8 cellular contexts compared by ENCODE assay signal in the genomic region with DNA sequence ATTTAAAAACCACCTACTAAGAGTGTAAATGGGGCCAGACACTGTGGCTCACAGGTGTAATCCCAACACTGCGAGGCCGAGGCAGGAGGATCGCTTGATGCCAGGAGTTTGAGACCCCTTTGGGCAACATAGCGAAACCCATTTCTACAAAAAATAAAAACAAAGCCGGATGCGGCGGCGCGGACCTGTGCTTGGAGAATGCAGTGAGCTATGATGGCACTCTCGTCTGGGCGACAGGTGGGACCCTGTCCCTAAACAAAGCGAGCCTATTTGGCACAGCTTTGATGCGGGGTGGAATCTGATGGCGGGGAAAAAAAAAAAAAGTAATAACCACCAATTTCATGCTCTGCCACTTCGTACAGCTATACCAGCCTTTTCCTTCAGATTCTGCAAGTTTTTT. TPM values are rescaled to one million over a fixed set of nuclear protein-coding genes. Genes with fewer than 3 reads are reported as not detected.
DNase-seq lines count a peak whose midpoint lies in the region; TF ChIP-seq lines count a peak whose summit lies in the region.

No MANE protein-coding gene starts in this region.

- intact Hi-C loops in CD14-positive monocyte (cut with micrococcal nuclease) = loop anchor here (5.0 kb wide), 3 partner anchors 36 to 96 kb away; partner anchors contain the start of gene SOD2 (in 1 of the 2)

- peak overlapping the region; percentile 94 to 97 for H3K4me3 Mint-ChIP-seq in CD14-positive monocyte
- H3K4me3 Mint-ChIP-seq in nephron progenitor cell = peak overlapping the region; percentile 99

- peak overlapping the region in 6 of 7 donors; percentile 58 to 95 (median 86) for H3K27ac Mint-ChIP-seq in CD14-positive monocyte
- peak overlapping the region; percentile 83 for H3K27ac Mint-ChIP-seq in nephron progenitor cell

- peak overlapping the region; percentile 82 to 100 (median 96) for H3K4me3 ChIP-seq in Peyer's patch

- peaks cover 0 to 54% (median 0%) of the 10 kb centered on the region in 3 donors for H3K36me3 ChIP-seq in Peyer's patch

- H3K4me1 Mint-ChIP-seq in CD14-positive monocyte = peaks cover 32% of the 10 kb centered on the region
- peaks cover 48% of the 10 kb centered on the region for H3K4me1 Mint-ChIP-seq in nephron progenitor cell

- peak overlapping the region in 3 of 4 donors; percentile 93 to 98 (median 94) for H3K27ac ChIP-seq in Peyer's patch

- TF ChIP-seq POLR2A in Peyer's patch (IDR thresholded peaks at IDR 0.05) = no peak

- TF ChIP-seq CTCF in CD14-positive monocyte (IDR thresholded peaks at IDR 0.05) = no peak
- no peak for TF ChIP-seq CTCF in Peyer's patch (IDR thresholded peaks at IDR 0.05)
- TF ChIP-seq CTCF in nephron progenitor cell (IDR thresholded peaks at IDR 0.05) = no peak

- peaks cover 46 to 54% of the 10 kb centered on the region in 2 donors for H3K36me3 Mint-ChIP-seq in CD14-positive monocyte
- H3K36me3 Mint-ChIP-seq in nephron progenitor cell (ENCODE audit: low read depth) = peaks cover 62% of the 10 kb centered on the region

- H3K27me3 ChIP-seq in Peyer's patch = no peaks in the 10 kb centered on the region

- H3K9me3 Mint-ChIP-seq in CD14-positive monocyte (no peaks in the 10 kb centered on the region), nephron progenitor cell (no peaks in the 10 kb centered on the region)

- DNase-seq in CD14-positive monocyte (ENCODE audit: low spot score) = no peak
- no peak for DNase-seq in Peyer's patch
- DNase-seq in dermis blood vessel endothelial cell = peak; percentile 7
- no peak for DNase-seq in nephron progenitor cell
- no peak for DNase-seq in NCI-H187 treated with DMSO at 0.1 percent for 48 hours (lab: John Stamatoyannopoulos, UW)
- DNase-seq in NCI-H1092 treated with DMSO at 0.1 percent for 48 hours (lab: John Stamatoyannopoulos, UW) = no peak
- DNase-seq in Kasumi-1 (lab: John Stamatoyannopoulos, UW) = no peak
- no peak for DNase-seq in islet precursor cell

- peaks cover 0 to 40% (median 13%) of the 10 kb centered on the region in 4 donors for H3K4me1 ChIP-seq in Peyer's patch

- H3K9me3 ChIP-seq in Peyer's patch = no peaks in the 10 kb centered on the region

- H3K27me3 Mint-ChIP-seq in CD14-positive monocyte (ENCODE audit: low read depth in 3 of 3) (peaks cover 0 to 1% (median 0%) of the 10 kb centered on the region in 3 donors), nephron progenitor cell (ENCODE audit: low read depth, poor library complexity) (no peaks in the 10 kb centered on the region)

RNA-seq across cellular contexts. Expression of gene TCP1, which starts 1.1 kb away (rescaled TPM):
- polyA plus RNA-seq in CD14-positive monocyte = 10 to 100 TPM; 44.5 to 69.3 TPM
- 100 to 1,000 TPM in 3 of 4 donors, 10 to 100 TPM in 1; 68.8 to 233 (median 135) TPM for total RNA-seq in Peyer's patch
- total RNA-seq in dermis blood vessel endothelial cell = 243 and 356 TPM in 2 replicates

RNA-seq across cellular contexts. Expression of gene MRPL18, which starts 2.0 kb away (rescaled TPM):
- polyA plus RNA-seq in CD14-positive monocyte = 10 to 100 TPM; 74.1 to 88.2 TPM
- total RNA-seq in Peyer's patch (10 to 100 TPM; 25.1 to 58.5 (median 35.7) TPM), dermis blood vessel endothelial cell (67.6 and 69.4 TPM in 2 replicates)

RNA-seq across cellular contexts. Expression of gene PNLDC1, which starts 11.8 kb away (rescaled TPM):
- polyA plus RNA-seq in CD14-positive monocyte = not detected
- total RNA-seq in Peyer's patch (not detected), dermis blood vessel endothelial cell (0.51 TPM in 1 of 2 replicates, not detected in the other)

RNA-seq across cellular contexts. Expression of gene ACAT2, which starts 26.4 kb away (rescaled TPM):
- polyA plus RNA-seq in CD14-positive monocyte = 10 to 100 TPM; 19.5 to 24.4 TPM
- 10 to 100 TPM in 3 of 4 donors, 1 to 10 TPM in 1; 6.6 to 22.2 (median 16.5) TPM for total RNA-seq in Peyer's patch
- total RNA-seq in dermis blood vessel endothelial cell = 40.2 and 81.4 TPM in 2 replicates
